Comparison of ENCODE assay signal across 21 cellular contexts in genomic region chr18:26925313-26925712, GRCh38. TPM values are rescaled to one million over a fixed set of nuclear protein-coding genes. Genes with fewer than 3 reads are reported as not detected.
DNase-seq lines count a peak whose midpoint lies in the region; FAIRE-seq and TF ChIP-seq lines count a peak whose summit lies in the region.
"Had no signal": no experiment of that assay in that cellular context is flagged by ENCODE, and none has a peak within 500 bp of the region (broad histone marks: within the 10 kb centered on the region; RNA-seq: fewer than 3 reads in every experiment).

No MANE protein-coding gene starts in this region.

- no peaks in the 10 kb centered on the region for H3K36me3 ChIP-seq in smooth muscle cell (ENCODE audit: low read depth)
- no peaks in the 10 kb centered on the region for H3K36me3 ChIP-seq in CD8-positive, alpha-beta memory T cell (ENCODE audit: insufficient read depth, low read length)
- H3K36me3 ChIP-seq: BLaER1, HAP-1 had no signal

- no peaks in the 10 kb centered on the region for H3K4me1 ChIP-seq in smooth muscle cell (ENCODE audit: low read depth)
- H3K4me1 ChIP-seq in CD8-positive, alpha-beta memory T cell (ENCODE audit: insufficient read depth, low read length) = no peaks in the 10 kb centered on the region
- H3K4me1 ChIP-seq: BLaER1, HAP-1 had no signal

- 41% methylated on average over 3 of the region's 3 CpGs for WGBS in smooth muscle cell (ENCODE audit: low lambda C conversion rate)

- H3K27me3 ChIP-seq in smooth muscle cell (ENCODE audit: low read depth) = no peaks in the 10 kb centered on the region
- H3K27me3 ChIP-seq in CD8-positive, alpha-beta memory T cell (ENCODE audit: insufficient read depth, low read length, poor library complexity, severe bottlenecking) = no peaks in the 10 kb centered on the region
- H3K27me3 ChIP-seq: BLaER1 had no signal

- no peak overlapping the region for H3K9ac ChIP-seq in smooth muscle cell (ENCODE audit: low read depth)
- H3K9ac ChIP-seq: BLaER1 had no signal

- no peaks in the 10 kb centered on the region for H3K9me3 ChIP-seq in smooth muscle cell (replicated peaks; ENCODE audit: low read depth)
- H3K9me3 ChIP-seq in CD8-positive, alpha-beta memory T cell (ENCODE audit: low read length) = no peaks in the 10 kb centered on the region
- H3K9me3 ChIP-seq: BLaER1 had no signal

- DNase-seq in D721Med (ENCODE audit: insufficient read length, low spot score) = no peak
- DNase-seq in NCI-H82 (lab: John Stamatoyannopoulos, UW) = peak; percentile 79
- no peak for DNase-seq in mesothelial cell of epicardium (ENCODE audit: low spot score in 2 of 2, unreplicated experiment in 2 of 2)
- DNase-seq in type B pancreatic cell (ENCODE audit: extremely low spot score, unreplicated experiment) = no peak
- no peak for DNase-seq in smooth muscle cell (lab: John Stamatoyannopoulos, UW; ENCODE audit: unreplicated experiment)
- DNase-seq in stimulated activated CD4-positive, alpha-beta T cell treated with anti-CD3 and anti-CD28 coated beads, Interleukin-4, amount 100 ng/mL, for 24 hours = no peak
- no peak for DNase-seq in CD8-positive, alpha-beta memory T cell
- DNase-seq: CD4-positive, CD25-positive, alpha-beta regulatory T cell; CD8-positive, alpha-beta T cell; DMS53; DMS79 treated with DMSO at 0.1 percent for 48 hours; GOT3; HFFc6 had no signal

- no peak overlapping the region for H3K27ac ChIP-seq in smooth muscle cell (ENCODE audit: low read depth)
- no peak overlapping the region for H3K27ac ChIP-seq in CD8-positive, alpha-beta memory T cell (ENCODE audit: low read depth, low read length)
- H3K27ac ChIP-seq: BLaER1, C4-2B had no signal

- CTCF ChIA-PET in CD8-positive, alpha-beta memory T cell (lab: Charles Lee) = no interaction called here

- H3K9me3 Mint-ChIP-seq in mesothelial cell of epicardium = peaks cover 31% of the 10 kb centered on the region
- peaks cover 12% of the 10 kb centered on the region for H3K9me3 Mint-ChIP-seq in type B pancreatic cell
- peaks cover 2 to 20% (median 8%) of the 10 kb centered on the region in 5 donors for H3K9me3 Mint-ChIP-seq in CD8-positive, alpha-beta memory T cell
- H3K9me3 Mint-ChIP-seq: CD8-positive, alpha-beta T cell had no signal

- no peaks in the 10 kb centered on the region for H3K79me2 ChIP-seq in smooth muscle cell (ENCODE audit: low read depth)

- H2AFZ ChIP-seq in smooth muscle cell (ENCODE audit: low read depth) = no peak overlapping the region

- no peaks in the 10 kb centered on the region for H4K20me1 ChIP-seq in smooth muscle cell (ENCODE audit: low read depth)
- H4K20me1 ChIP-seq: BLaER1 had no signal

- H3F3A ChIP-seq in smooth muscle cell (ENCODE audit: low read depth) = no peaks in the 10 kb centered on the region

- peak; percentile 87 for FAIRE-seq in D721Med (lab: Jason Lieb, UNC)
- FAIRE-seq: G401.6, GM12892, H54 had no signal

- H3K27ac Mint-ChIP-seq in mesothelial cell of epicardium (peak overlapping the region; percentile 65), type B pancreatic cell (peak overlapping the region; percentile 13)
- H3K27ac Mint-ChIP-seq in CD8-positive, alpha-beta memory T cell = no peak overlapping the region
- H3K27ac Mint-ChIP-seq: CD4-positive, CD25-positive, alpha-beta regulatory T cell; CD8-positive, alpha-beta T cell; HFFc6 had no signal

- H3K4me2 ChIP-seq in smooth muscle cell = no peak overlapping the region
- H3K4me2 ChIP-seq: BLaER1 had no signal

- H3K36me3 Mint-ChIP-seq in mesothelial cell of epicardium (peaks cover 13% of the 10 kb centered on the region), type B pancreatic cell (peaks cover 3% of the 10 kb centered on the region)
- no peaks in the 10 kb centered on the region for H3K36me3 Mint-ChIP-seq in CD8-positive, alpha-beta memory T cell
- H3K36me3 Mint-ChIP-seq: CD4-positive, CD25-positive, alpha-beta regulatory T cell; CD8-positive, alpha-beta T cell had no signal

- no peak for TF ChIP-seq CTCF in D721Med (IDR thresholded peaks at IDR 0.05; ENCODE audit: insufficient read depth, missing control alignments)
- no peak for TF ChIP-seq CTCF in mesothelial cell of epicardium (IDR thresholded peaks at IDR 0.05; ENCODE audit: unreplicated experiment)
- TF ChIP-seq CTCF in type B pancreatic cell (conservative IDR thresholded peaks at IDR 0.05) = no peak
- no peak for TF ChIP-seq CTCF in smooth muscle cell (IDR thresholded peaks at IDR 0.05; ENCODE audit: borderline replicate concordance, insufficient read depth, poor library complexity, severe bottlenecking)

- H3K27me3 Mint-ChIP-seq in mesothelial cell of epicardium (ENCODE audit: low read depth) (no peaks in the 10 kb centered on the region), type B pancreatic cell (no peaks in the 10 kb centered on the region)
- no peaks in the 10 kb centered on the region for H3K27me3 Mint-ChIP-seq in CD8-positive, alpha-beta memory T cell
- H3K27me3 Mint-ChIP-seq: CD4-positive, CD25-positive, alpha-beta regulatory T cell had no signal

- POLR2A ChIA-PET in CD8-positive, alpha-beta memory T cell (lab: Charles Lee) = no interaction called here

- H3K4me3 Mint-ChIP-seq in mesothelial cell of epicardium = no peak overlapping the region
- H3K4me3 Mint-ChIP-seq in type B pancreatic cell = no peak overlapping the region
- H3K4me3 Mint-ChIP-seq in CD8-positive, alpha-beta memory T cell = no peak overlapping the region
- H3K4me3 Mint-ChIP-seq: CD4-positive, CD25-positive, alpha-beta regulatory T cell; CD8-positive, alpha-beta T cell; HFFc6 had no signal

- no peak overlapping the region for H3K4me3 ChIP-seq in smooth muscle cell
- no peak overlapping the region for H3K4me3 ChIP-seq in CD8-positive, alpha-beta memory T cell (ENCODE audit: low read length)
- H3K4me3 ChIP-seq: BLaER1, HAP-1 had no signal

- H3K4me1 Mint-ChIP-seq in mesothelial cell of epicardium (peaks cover 25% of the 10 kb centered on the region), type B pancreatic cell (ENCODE audit: unreplicated experiment) (peaks cover 6% of the 10 kb centered on the region)
- no peaks in the 10 kb centered on the region for H3K4me1 Mint-ChIP-seq in CD8-positive, alpha-beta memory T cell
- H3K4me1 Mint-ChIP-seq: CD4-positive, CD25-positive, alpha-beta regulatory T cell had no signal

RNA-seq across cellular contexts. Expression of gene AQP4, which starts 59.8 kb away (rescaled TPM):
- total RNA-seq in mesothelial cell of epicardium = 0.34 to 0.51 TPM (median 0.51 TPM) in 3 replicates
- 1.6 and 2.8 TPM in 2 replicates for total RNA-seq in type B pancreatic cell (ENCODE audit: low replicate concordance)
- total RNA-seq in smooth muscle cell = not detected in 2 replicates
- not detected in 2 replicates for polyA plus RNA-seq in smooth muscle cell
- total RNA-seq in CD8-positive, alpha-beta memory T cell = not detected
- not detected for polyA plus RNA-seq in CD8-positive, alpha-beta memory T cell
- total RNA-seq: A172; A673; CD4-positive, CD25-positive, alpha-beta regulatory T cell; CD8-positive, alpha-beta T cell; HFFc6 had no signal
- polyA plus RNA-seq: CD4-positive, CD25-positive, alpha-beta regulatory T cell had no signal

Comparison
In these comparisons a context has a peak if more than half of its experiments do, and no peak if none do; other contexts are left out.
1. H3K27ac Mint-ChIP-seq: peak in mesothelial cell of epicardium (single experiment) and type B pancreatic cell (single experiment); none in CD8-positive, alpha-beta memory T cell (0 of 8).